Comparison of ENCODE assay signal across 11 cellular contexts in genomic region chr2:55923978-55924325, GRCh38. TPM values are rescaled to one million over a fixed set of nuclear protein-coding genes. Genes with fewer than 3 reads are reported as not detected.
DNase-seq lines count a peak whose midpoint lies in the region; ATAC-seq and TF ChIP-seq lines count a peak whose summit lies in the region.
"Had no signal": no experiment of that assay in that cellular context is flagged by ENCODE, and none has a peak within 500 bp of the region (broad histone marks: within the 10 kb centered on the region; RNA-seq: fewer than 3 reads in every experiment).

No MANE protein-coding gene starts in this region.

- no peaks in the 10 kb centered on the region for H3F3A ChIP-seq in neural progenitor cell (ENCODE audit: low read depth)

- no peaks in the 10 kb centered on the region for H4K20me1 ChIP-seq in neural progenitor cell (ENCODE audit: low read depth)

- peak overlapping the region; percentile 90 for H3K4me3 Mint-ChIP-seq in neural progenitor cell
- H3K4me3 Mint-ChIP-seq in activated naive CD8-positive, alpha-beta T cell treated with anti-CD3 and anti-CD28 coated beads for 36 hours = no peak overlapping the region
- H3K4me3 Mint-ChIP-seq: activated CD8-positive, alpha-beta T cell treated with anti-CD3 and anti-CD28 coated beads, Interleukin-2, amount 10 ng/mL, durations not matched to agents 7 days and 5 days had no signal

- H3K36me3 ChIP-seq in ACC112 (ENCODE audit: insufficient read depth, low read length) (peaks cover 23% of the 10 kb centered on the region; the same call in 1 of the 2 replicates), neural progenitor cell (no peaks in the 10 kb centered on the region)

- no peaks in the 10 kb centered on the region for H3K9me3 Mint-ChIP-seq in neural progenitor cell
- H3K9me3 Mint-ChIP-seq in activated naive CD8-positive, alpha-beta T cell treated with anti-CD3 and anti-CD28 coated beads for 36 hours = no peaks in the 10 kb centered on the region

- DNase-seq in foreskin keratinocyte = no peak
- DNase-seq in neural progenitor cell (ENCODE audit: low spot score) = no peak
- no peak for DNase-seq in NCI-H2171 treated with DMSO at 0.1 percent for 48 hours (lab: John Stamatoyannopoulos, UW)
- DNase-seq in activated naive CD8-positive, alpha-beta T cell treated with anti-CD3 and anti-CD28 coated beads for 36 hours = no peak
- no peak for DNase-seq in OCI-M2 (lab: John Stamatoyannopoulos, UW; ENCODE audit: unreplicated experiment)
- DNase-seq: activated CD8-positive, alpha-beta T cell treated with anti-CD3 and anti-CD28 coated beads, Interleukin-2, amount 10 ng/mL, durations not matched to agents 7 days and 5 days; KG1 had no signal

- H3K27me3 ChIP-seq in ACC112 (ENCODE audit: insufficient read depth, low read length) (no peaks in the 10 kb centered on the region), foreskin keratinocyte (no peaks in the 10 kb centered on the region), neural progenitor cell (peaks cover 69% of the 10 kb centered on the region)

- H3K79me2 ChIP-seq in ACC112 (ENCODE audit: control insufficient read depth, insufficient read depth, low read length, unreplicated experiment) (peaks cover 41% of the 10 kb centered on the region), neural progenitor cell (ENCODE audit: low read depth) (no peaks in the 10 kb centered on the region)

- H3K9me3 ChIP-seq in neural progenitor cell (ENCODE audit: low read depth) = no peaks in the 10 kb centered on the region

- H3K4me3 ChIP-seq in ACC112 (ENCODE audit: low read depth, low read length) = peak overlapping the region; percentile 98
- H3K4me3 ChIP-seq in neural progenitor cell = peak overlapping the region; percentile 53

- H3K27ac ChIP-seq in ACC112 (ENCODE audit: low read depth, low read length) = no peak overlapping the region
- H3K27ac ChIP-seq in foreskin keratinocyte = no peak overlapping the region
- no peak overlapping the region for H3K27ac ChIP-seq in neural progenitor cell

- H3K4me1 ChIP-seq in ACC112 (ENCODE audit: control insufficient read depth, insufficient read depth, low read length, unreplicated experiment) (peaks cover 25% of the 10 kb centered on the region), foreskin keratinocyte (peaks cover 15% of the 10 kb centered on the region), neural progenitor cell (peaks cover 11% of the 10 kb centered on the region)

- no peak for TF ChIP-seq CTCF in foreskin keratinocyte (conservative IDR thresholded peaks at IDR 0.05)
- TF ChIP-seq CTCF in neural progenitor cell (IDR thresholded peaks at IDR 0.05) = no peak

- H2AFZ ChIP-seq in ACC112 (ENCODE audit: low read length, unreplicated experiment) = peak overlapping the region; percentile 81
- peak overlapping the region; percentile 51 for H2AFZ ChIP-seq in neural progenitor cell (replicated peaks)

- H3K36me3 Mint-ChIP-seq in neural progenitor cell = peaks cover 3% of the 10 kb centered on the region
- H3K36me3 Mint-ChIP-seq in activated naive CD8-positive, alpha-beta T cell treated with anti-CD3 and anti-CD28 coated beads for 36 hours = no peaks in the 10 kb centered on the region

- H3K4me2 ChIP-seq in neural progenitor cell = peak overlapping the region; percentile 82

- peaks cover 14% of the 10 kb centered on the region for H3K4me1 Mint-ChIP-seq in neural progenitor cell
- peaks cover 3% of the 10 kb centered on the region for H3K4me1 Mint-ChIP-seq in activated naive CD8-positive, alpha-beta T cell treated with anti-CD3 and anti-CD28 coated beads for 36 hours

- H3K27ac Mint-ChIP-seq in neural progenitor cell = no peak overlapping the region
- no peak overlapping the region for H3K27ac Mint-ChIP-seq in activated naive CD8-positive, alpha-beta T cell treated with anti-CD3 and anti-CD28 coated beads for 36 hours
- H3K27ac Mint-ChIP-seq: activated CD8-positive, alpha-beta T cell treated with anti-CD3 and anti-CD28 coated beads, Interleukin-2, amount 10 ng/mL, durations not matched to agents 7 days and 5 days had no signal

- ATAC-seq in SK-N-SH treated with all-trans-retinoic acid at 6 μM for 48 hours (peak; percentile 53), foreskin keratinocyte (peak; percentile 6), GM19467 (IDR thresholded peaks at IDR 0.05; ENCODE audit: unreplicated experiment) (no peak)
- ATAC-seq: activated CD8-positive, alpha-beta T cell treated with anti-CD3 and anti-CD28 coated beads, Interleukin-2, amount 10 ng/mL, durations not matched to agents 7 days and 5 days; HCT116 had no signal

- peaks cover 29% of the 10 kb centered on the region for H3K27me3 Mint-ChIP-seq in neural progenitor cell (ENCODE audit: insufficient read depth, low read depth)
- peaks cover 56% of the 10 kb centered on the region for H3K27me3 Mint-ChIP-seq in activated naive CD8-positive, alpha-beta T cell treated with anti-CD3 and anti-CD28 coated beads for 36 hours

- H3K9ac ChIP-seq in neural progenitor cell = no peak overlapping the region

TF ChIP-seq in SK-N-SH treated with all-trans-retinoic acid at 6 μM for 48 hours, 23 proteins besides CTCF, POLR2A, EP300 and RAD21 (continues in another document):
- TF ChIP-seq ZFP3 (CRISPR knock-in tag; IDR thresholded peaks at IDR 0.05) = no peak
- no peak for TF ChIP-seq BACH2 (CRISPR knock-in tag; IDR thresholded peaks at IDR 0.05; ENCODE audit: borderline replicate concordance)
- TF ChIP-seq GLIS3 (CRISPR knock-in tag; IDR thresholded peaks at IDR 0.05) = no peak
- no peak for TF ChIP-seq CREB5 (CRISPR knock-in tag; IDR thresholded peaks at IDR 0.05; ENCODE audit: low read depth)
- TF ChIP-seq OSR1 (CRISPR knock-in tag; IDR thresholded peaks at IDR 0.05) = no peak
- no peak for TF ChIP-seq ZC3H10 (CRISPR knock-in tag; IDR thresholded peaks at IDR 0.05)
- no peak for TF ChIP-seq ARNTL (CRISPR knock-in tag; IDR thresholded peaks at IDR 0.05; ENCODE audit: borderline replicate concordance, low read depth)
- TF ChIP-seq ZNF565 (CRISPR knock-in tag; conservative IDR thresholded peaks at IDR 0.05; ENCODE audit: low read depth) = no peak
- no peak for TF ChIP-seq ZNF8 (CRISPR knock-in tag; IDR thresholded peaks at IDR 0.05)
- no peak for TF ChIP-seq RARB (CRISPR knock-in tag; IDR thresholded peaks at IDR 0.05)
- TF ChIP-seq ZFP30 (CRISPR knock-in tag; IDR thresholded peaks at IDR 0.05) = no peak
- TF ChIP-seq, protein P1, sequence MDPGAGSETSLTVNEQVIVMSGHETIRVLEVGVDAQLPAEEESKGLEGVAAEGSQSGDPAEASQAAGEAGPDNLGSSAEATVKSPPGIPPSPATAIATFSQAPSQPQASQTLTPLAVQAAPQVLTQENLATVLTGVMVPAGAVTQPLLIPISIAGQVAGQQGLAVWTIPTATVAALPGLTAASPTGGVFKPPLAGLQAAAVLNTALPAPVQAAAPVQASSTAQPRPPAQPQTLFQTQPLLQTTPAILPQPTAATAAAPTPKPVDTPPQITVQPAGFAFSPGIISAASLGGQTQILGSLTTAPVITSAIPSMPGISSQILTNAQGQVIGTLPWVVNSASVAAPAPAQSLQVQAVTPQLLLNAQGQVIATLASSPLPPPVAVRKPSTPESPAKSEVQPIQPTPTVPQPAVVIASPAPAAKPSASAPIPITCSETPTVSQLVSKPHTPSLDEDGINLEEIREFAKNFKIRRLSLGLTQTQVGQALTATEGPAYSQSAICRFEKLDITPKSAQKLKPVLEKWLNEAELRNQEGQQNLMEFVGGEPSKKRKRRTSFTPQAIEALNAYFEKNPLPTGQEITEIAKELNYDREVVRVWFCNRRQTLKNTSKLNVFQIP (CRISPR knock-in tag; IDR thresholded peaks at IDR 0.05; ENCODE audit: borderline replicate concordance, low read depth) = no peak
- no peak for TF ChIP-seq TOX (CRISPR knock-in tag; IDR thresholded peaks at IDR 0.05; ENCODE audit: borderline replicate concordance)
- no peak for TF ChIP-seq SNAI2 (CRISPR knock-in tag; IDR thresholded peaks at IDR 0.05)
- no peak for TF ChIP-seq TCF4 (CRISPR knock-in tag; IDR thresholded peaks at IDR 0.05; ENCODE audit: borderline replicate concordance)
- no peak for TF ChIP-seq CSDC2 (CRISPR knock-in tag; IDR thresholded peaks at IDR 0.05)
- TF ChIP-seq ISL1 (CRISPR knock-in tag; IDR thresholded peaks at IDR 0.05) = no peak
- TF ChIP-seq, protein P2, sequence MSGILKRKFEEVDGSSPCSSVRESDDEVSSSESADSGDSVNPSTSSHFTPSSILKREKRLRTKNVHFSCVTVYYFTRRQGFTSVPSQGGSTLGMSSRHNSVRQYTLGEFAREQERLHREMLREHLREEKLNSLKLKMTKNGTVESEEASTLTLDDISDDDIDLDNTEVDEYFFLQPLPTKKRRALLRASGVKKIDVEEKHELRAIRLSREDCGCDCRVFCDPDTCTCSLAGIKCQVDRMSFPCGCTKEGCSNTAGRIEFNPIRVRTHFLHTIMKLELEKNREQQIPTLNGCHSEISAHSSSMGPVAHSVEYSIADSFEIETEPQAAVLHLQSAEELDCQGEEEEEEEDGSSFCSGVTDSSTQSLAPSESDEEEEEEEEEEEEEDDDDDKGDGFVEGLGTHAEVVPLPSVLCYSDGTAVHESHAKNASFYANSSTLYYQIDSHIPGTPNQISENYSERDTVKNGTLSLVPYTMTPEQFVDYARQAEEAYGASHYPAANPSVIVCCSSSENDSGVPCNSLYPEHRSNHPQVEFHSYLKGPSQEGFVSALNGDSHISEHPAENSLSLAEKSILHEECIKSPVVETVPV (CRISPR knock-in tag; IDR thresholded peaks at IDR 0.05) = no peak

RNA-seq across cellular contexts. Expression of gene EFEMP1, which starts 0.4 kb away (rescaled TPM):
- total RNA-seq in foreskin keratinocyte = 109 and 182 TPM in 2 replicates
- 62.6 and 119 TPM in 2 replicates for polyA plus RNA-seq in foreskin keratinocyte
- total RNA-seq in neural progenitor cell (ENCODE audit: low replicate concordance) = 16.1 and 25.5 TPM in 2 replicates
- not detected for total RNA-seq in activated naive CD8-positive, alpha-beta T cell treated with anti-CD3 and anti-CD28 coated beads for 36 hours
- total RNA-seq: activated CD8-positive, alpha-beta T cell treated with anti-CD3 and anti-CD28 coated beads, Interleukin-2, amount 10 ng/mL, durations not matched to agents 7 days and 5 days had no signal

Comparison
In these comparisons a context has a peak if more than half of its experiments do, and no peak if none do; other contexts are left out.
1. RNA of gene EFEMP1, which starts 0.4 kb away (total RNA-seq): 109 to 182 TPM in foreskin keratinocyte and 16.1 to 25.5 TPM in neural progenitor cell; not detected in activated naive CD8-positive, alpha-beta T cell treated with anti-CD3 and anti-CD28 coated beads for 36 hours; every median in the first group is over 10 times any median in the second.